ENCODE assay signal across 9 cellular contexts in genomic region chr2:40488927-40489677, GRCh38. TPM values are rescaled to one million over a fixed set of nuclear protein-coding genes. Genes with fewer than 3 reads are reported as not detected.
A peak's percentile ranks its signal among the peaks of the same experiment; 100 is the strongest.
DNase-seq lines count a peak whose midpoint lies in the region; ATAC-seq, FAIRE-seq and TF ChIP-seq lines count a peak whose summit lies in the region.
"Had no signal": no experiment of that assay in that cellular context is flagged by ENCODE, and none has a peak within 500 bp of the region (broad histone marks: within the 10 kb centered on the region; RNA-seq: fewer than 3 reads in every experiment).

No MANE protein-coding gene starts in this region.

- H2BK20ac ChIP-seq in H1 (ENCODE audit: low read length): no peak overlapping the region

- H3K4ac ChIP-seq in H1 (replicated peaks; ENCODE audit: insufficient read length, low read depth, low read length): no peak overlapping the region

- H3K27ac Mint-ChIP-seq in chondrocyte (ENCODE audit: unreplicated experiment): no peak overlapping the region

- peaks cover 0 to 7% (median 0%) of the 10 kb centered on the region in 4 experiments; a peak in 1 of 7 replicates for H3K4me1 ChIP-seq in H1 (replicated peaks in 1 of 4; ENCODE audit: control insufficient read depth in 3 of 4, insufficient read depth in 4 of 4, low read length in 3 of 4)

- no peak overlapping the region for H2BK5ac ChIP-seq in H1 (ENCODE audit: low read depth, low read length)

- H3K36me3 Mint-ChIP-seq in chondrocyte (ENCODE audit: low read depth): no peaks in the 10 kb centered on the region

- no peak overlapping the region for H3K9ac ChIP-seq in H1 (replicated peaks in 1 of 4; ENCODE audit: extremely low read depth in 1 of 4, low read depth in 3 of 4, low read length in 3 of 4)

- H3K27me3 ChIP-seq in MG63 (no peaks in the 10 kb centered on the region), H1 (replicated peaks in 1 of 4; ENCODE audit: control insufficient read depth in 3 of 4, extremely low read depth in 1 of 4, insufficient read depth in 3 of 4, low read length in 3 of 4) (peaks cover 0 to 1% (median 0%) of the 10 kb centered on the region in 4 experiments; a peak in 1 of 7 replicates)

- no peak for TF ChIP-seq RAD21 in H1 (IDR thresholded peaks at IDR 0.05 in 1 of 2, conservative IDR thresholded peaks at IDR 0.05 in 1 of 2; ENCODE audit: low read depth in 2 of 2, low read length in 2 of 2)

- H3K23me2 ChIP-seq in H1 (ENCODE audit: low read depth, low read length): no peaks in the 10 kb centered on the region

- H3K4me2 ChIP-seq in H1 (ENCODE audit: insufficient read depth in 1 of 2, low read depth in 2 of 2, low read length in 2 of 2): no peak overlapping the region

- no peak overlapping the region for H3K18ac ChIP-seq in H1 (ENCODE audit: extremely low read depth, low read length)

- H3K23ac ChIP-seq in H1 (ENCODE audit: insufficient read length): no peak overlapping the region

- H3K56ac ChIP-seq in H1 (replicated peaks; ENCODE audit: insufficient read length, low read depth, low read length): no peak overlapping the region

- no peak overlapping the region for H4K91ac ChIP-seq in H1 (replicated peaks; ENCODE audit: insufficient read length, low read length)

- no peak overlapping the region for H4K8ac ChIP-seq in H1 (ENCODE audit: extremely low read depth, insufficient read depth, low read length)

- no peak for FAIRE-seq in H1 (lab: Jason Lieb, UNC)

- H2AK5ac ChIP-seq in H1 (ENCODE audit: low read depth, low read length): no peak overlapping the region

- no peak for TF ChIP-seq POLR2A in H1 (IDR thresholded peaks at IDR 0.05; ENCODE audit: control extremely low read depth in 1 of 2, low read depth in 2 of 2, low read length in 2 of 2)

- DNase-seq in COLO829 (ENCODE audit: low spot score) (peak; percentile 9), MG63 (no peak), H1 (ENCODE audit: low read depth in 1 of 2, low spot score in 2 of 2) (no peak), omental fat pad (ENCODE audit: low spot score) (no peak), chondrocyte (ENCODE audit: low spot score) (no peak), NCI-H2081 treated with DMSO at 0.1 percent for 48 hours (lab: John Stamatoyannopoulos, UW) (no peak)

- H3K4me1 Mint-ChIP-seq in chondrocyte (ENCODE audit: low read depth): no peaks in the 10 kb centered on the region

- H2AFZ ChIP-seq in H1 (ENCODE audit: low read length): peak overlapping the region; percentile 31; the same call in 1 of the 2 replicates

- H3K27ac ChIP-seq in H1 (ENCODE audit: low read depth, low read length): no peak overlapping the region
- H3K27ac ChIP-seq: epithelial cell of prostate had no signal

- no peaks in the 10 kb centered on the region for H3K9me3 ChIP-seq in MG63
- no peaks in the 10 kb centered on the region for H3K9me3 ChIP-seq in H1 (ENCODE audit: insufficient read depth in 2 of 2, low read depth in 1 of 2, low read length in 1 of 2)

- ATAC-seq in omental fat pad (ENCODE audit: low FRiP score) (peak; percentile 82), HG03565 (IDR thresholded peaks at IDR 0.05; ENCODE audit: unreplicated experiment) (no peak), GM21390 (IDR thresholded peaks at IDR 0.05; ENCODE audit: unreplicated experiment) (no peak)

- POLR2A ChIA-PET in H1 (lab: Charles Lee; ENCODE audit: partially characterized antibody): no interaction called here

- H2BK12ac ChIP-seq in H1 (ENCODE audit: low read depth, low read length): no peak overlapping the region

- no peak overlapping the region for H2BK120ac ChIP-seq in H1 (replicated peaks; ENCODE audit: low read depth, low read length)

- peaks cover 4% of the 10 kb centered on the region for H3K27me3 Mint-ChIP-seq in chondrocyte (ENCODE audit: low read depth)

- H3K36me3 ChIP-seq in MG63: no peaks in the 10 kb centered on the region
- H3K36me3 ChIP-seq in H1 (ENCODE audit: control insufficient read depth in 2 of 4, insufficient read depth in 4 of 4, low read length in 3 of 4): no peaks in the 10 kb centered on the region

- no peaks in the 10 kb centered on the region for H3K79me2 ChIP-seq in H1 (ENCODE audit: control insufficient read depth in 1 of 2, insufficient read depth in 2 of 2, low read length in 2 of 2)

- no peak overlapping the region for H3K4me3 Mint-ChIP-seq in chondrocyte (ENCODE audit: unreplicated experiment)

- peak overlapping the region; percentile 10; the same call in 1 of the 2 replicates for H3K4me3 ChIP-seq in MG63
- H3K4me3 ChIP-seq in H1 (ENCODE audit: extremely low read depth in 1 of 4, insufficient read depth in 2 of 4, low read depth in 3 of 4, low read length in 4 of 4): no peak overlapping the region

- TF ChIP-seq CTCF in H1 (IDR thresholded peaks at IDR 0.05; ENCODE audit: control extremely low read depth in 1 of 3, insufficient read depth in 1 of 3, low read depth in 1 of 3, low read length in 3 of 3) (no peak), omental fat pad (IDR thresholded peaks at IDR 0.05) (no peak), chondrocyte (IDR thresholded peaks at IDR 0.05) (no peak)

- H3K14ac ChIP-seq in H1 (ENCODE audit: insufficient read length): no peak overlapping the region

- H4K20me1 ChIP-seq in H1 (replicated peaks in 1 of 2; ENCODE audit: control insufficient read depth in 1 of 2, insufficient read depth in 2 of 2, low read length in 2 of 2): no peaks in the 10 kb centered on the region

- no peak overlapping the region for H4K5ac ChIP-seq in H1 (ENCODE audit: insufficient read length, low read depth, low read length)

- no peaks in the 10 kb centered on the region for H3K9me3 Mint-ChIP-seq in chondrocyte (ENCODE audit: low read depth)

- CTCF ChIA-PET in H1 (lab: Charles Lee; ENCODE audit: partially characterized antibody): interaction anchor here (0.7 to 2.5 kb wide), 5 partner anchors 9 to 575 kb away, joined by 3 to 6 read pairs (median 4); no protein-coding TSS in a partner anchor

- no peaks in the 10 kb centered on the region for H3K79me1 ChIP-seq in H1 (ENCODE audit: low read depth, low read length)

- H2BK15ac ChIP-seq in H1 (ENCODE audit: low read length): no peak overlapping the region

- no peak for TF ChIP-seq EP300 in H1 (IDR thresholded peaks at IDR 0.05; ENCODE audit: borderline replicate concordance in 1 of 2, low read depth in 2 of 2, low read length in 2 of 2)

- WGBS in H1 (ENCODE audit: extremely low coverage in 1 of 2, insufficient coverage in 1 of 2, insufficient read length in 1 of 2, insufficient replicate concordance in 2 of 2, low coverage in 1 of 2, low lambda C conversion rate in 2 of 2, missing lambda C conversion rate in 1 of 2), 2 experiments: 87% methylated on average over 11 of the region's 11 CpGs; no CpG with 5 or more reads in 1 of the 2 experiments

TF ChIP-seq in H1, 55 proteins besides CTCF, POLR2A, EP300 and RAD21:
- TF ChIP-seq CHD1 (IDR thresholded peaks at IDR 0.05; ENCODE audit: low read depth, low read length) (no peak), TEAD4 (IDR thresholded peaks at IDR 0.05; ENCODE audit: low read depth, low read length) (no peak), NANOG (IDR thresholded peaks at IDR 0.05; ENCODE audit: insufficient read depth, low read depth, low read length, poor library complexity, severe bottlenecking) (no peak), CBX5 (IDR thresholded peaks at IDR 0.05; ENCODE audit: low read depth, low read length) (no peak), RBBP5 (IDR thresholded peaks at IDR 0.05; ENCODE audit: borderline replicate concordance, low read depth, low read length) (no peak), KDM4A (IDR thresholded peaks at IDR 0.05; ENCODE audit: low read depth, low read length, severe bottlenecking) (no peak)
- TF ChIP-seq, protein P1, sequence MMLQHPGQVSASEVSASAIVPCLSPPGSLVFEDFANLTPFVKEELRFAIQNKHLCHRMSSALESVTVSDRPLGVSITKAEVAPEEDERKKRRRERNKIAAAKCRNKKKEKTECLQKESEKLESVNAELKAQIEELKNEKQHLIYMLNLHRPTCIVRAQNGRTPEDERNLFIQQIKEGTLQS (IDR thresholded peaks at IDR 0.05; ENCODE audit: insufficient read depth, low read depth, low read length): no peak

RNA-seq across cellular contexts. Expression of gene SLC8A1, which starts 37.2 kb away (rescaled TPM):
- 6.0 and 11.1 TPM in 2 replicates for total RNA-seq in MG63 (2014; rRNA removed; shearing (Covaris generic); ENCODE audit: low replicate concordance)
- 3.2 and 3.6 TPM in 2 replicates for total RNA-seq in H1 (2021; fragmentation: NEBNext Ultra II Directional; extraction: Animal tissue kit (Norgen Biotek cat#: 25700))
- polyA plus RNA-seq in H1 (2011; rRNA removed): 0.42 and 0.68 TPM in 2 replicates
- polyA plus RNA-seq in H1 (2011; cell fraction: cytosol; rRNA removed): 0.59 TPM
- 0.81 TPM for polyA plus RNA-seq in H1 (2011; cell fraction: nucleus; rRNA removed)
- polyA plus RNA-seq in H1 (2012, experiment 1 of 2): 1.3 to 2.9 TPM (median 1.9 TPM) in 4 replicates
- polyA plus RNA-seq in H1 (2012, experiment 2 of 2): 0.16 TPM
- 2.2 TPM for polyA plus RNA-seq in H1 (2013, experiment 1 of 2)
- polyA plus RNA-seq in H1 (2013, experiment 2 of 2): 2.4 TPM
- polyA minus RNA-seq in H1 (2011; rRNA and poly(A)+ RNA removed): 7.7 and 10.3 TPM in 2 replicates
- polyA minus RNA-seq in H1 (2011; cell fraction: cytosol; rRNA and poly(A)+ RNA removed): 1.5 TPM
- polyA minus RNA-seq in H1 (2011; cell fraction: nucleus; rRNA and poly(A)+ RNA removed): 7.3 TPM
- total RNA-seq in omental fat pad (10 to 100 TPM; 17.5 to 47.0 (median 30.0) TPM), chondrocyte (50.4 to 53.7 TPM (median 52.7 TPM) in 3 replicates)
